In the genomic region with DNA sequence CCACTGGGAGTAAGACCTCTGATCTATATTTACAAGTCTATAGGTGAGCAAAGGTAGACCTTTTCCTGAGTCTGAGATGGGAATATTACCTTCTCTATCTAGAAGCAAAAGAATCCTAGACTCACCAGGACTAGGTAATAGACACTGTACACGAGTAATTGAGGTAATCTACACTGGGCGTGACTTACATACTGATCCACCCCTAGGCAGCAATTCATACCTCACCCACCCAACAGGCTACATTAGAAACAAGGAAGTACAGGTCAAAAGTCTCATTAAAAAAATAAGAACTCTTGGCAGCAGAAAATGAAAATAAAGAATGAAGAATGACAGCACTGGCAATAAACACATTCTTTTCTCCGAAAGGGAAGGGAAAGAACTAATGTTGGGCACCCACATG, we compare ENCODE assay signal across 15 cellular contexts. TPM values are rescaled to one million over a fixed set of nuclear protein-coding genes. Genes with fewer than 3 reads are reported as not detected.
DNase-seq lines count a peak whose midpoint lies in the region; FAIRE-seq and TF ChIP-seq lines count a peak whose summit lies in the region.
"Had no signal": no experiment of that assay in that cellular context is flagged by ENCODE, and none has a peak within 500 bp of the region (broad histone marks: within the 10 kb centered on the region; RNA-seq: fewer than 3 reads in every experiment).

No MANE protein-coding gene starts in this region.

- H2AFZ ChIP-seq in OCI-LY1 (ENCODE audit: low read length) (no peak overlapping the region), endothelial cell of umbilical vein (ENCODE audit: low read depth, low read length) (no peak overlapping the region)

- CTCF ChIA-PET in endothelial cell of umbilical vein (lab: Charles Lee), result no interaction called here

- dilution Hi-C loops in endothelial cell of umbilical vein (cut with MboI; ENCODE audit: extremely low pct_ligation_motif_present, low sequenced_read_pairs), result no loop called here

- peak overlapping the region; percentile 33 for H3K4me2 ChIP-seq in DOHH2 (ENCODE audit: low read length)
- H3K4me2 ChIP-seq in OCI-LY1 (ENCODE audit: low read length), result peak overlapping the region; percentile 7; the same call in 1 of the 2 replicates
- H3K4me2 ChIP-seq in endothelial cell of umbilical vein (ENCODE audit: insufficient read depth, low read length), result peak overlapping the region; percentile 87

- no peak overlapping the region for H3K4me3 Mint-ChIP-seq in nephron

- no TSS peak for BruUV-seq in endothelial cell of umbilical vein (replicated peaks; lab: Mats Ljungman, UMichigan)

- H3K27ac Mint-ChIP-seq in nephron, result peak overlapping the region in 2 of 3 experiments; percentile 24 to 43

- H3K36me3 ChIP-seq in DOHH2 (ENCODE audit: control insufficient read depth, low read length), result peaks cover 45% of the 10 kb centered on the region
- H3K36me3 ChIP-seq in OCI-LY1 (ENCODE audit: insufficient read depth, low read length), result peaks cover 49% of the 10 kb centered on the region
- peaks cover 0 to 2% of the 10 kb centered on the region in 2 experiments for H3K36me3 ChIP-seq in endothelial cell of umbilical vein (ENCODE audit: control insufficient read depth in 2 of 2, extremely low read depth in 1 of 2, insufficient read depth in 2 of 2, low read length in 2 of 2)

- TF ChIP-seq CTCF in DOHH2 (IDR thresholded peaks at IDR 0.05; ENCODE audit: low read depth, low read length, poor library complexity, severe bottlenecking), result no peak
- no peak for TF ChIP-seq CTCF in OCI-LY1 (IDR thresholded peaks at IDR 0.05; ENCODE audit: low read length)
- no peak for TF ChIP-seq CTCF in endothelial cell of umbilical vein (IDR thresholded peaks at IDR 0.05; ENCODE audit: extremely low read depth in 1 of 2, insufficient read depth in 1 of 2, low read depth in 1 of 2, low read length in 2 of 2)
- no peak for TF ChIP-seq CTCF in nephron (IDR thresholded peaks at IDR 0.05; ENCODE audit: unreplicated experiment in 3 of 3)

- intact Hi-C loops in endothelial cell of umbilical vein (cut with micrococcal nuclease), result loop anchor here (5.0 to 10.0 kb wide), 2 partner anchors 164 to 299 kb away; a partner anchor contains a TSS

- H3K27ac ChIP-seq in DOHH2 (ENCODE audit: low read depth, low read length) (no peak overlapping the region), OCI-LY1 (ENCODE audit: low read depth, low read length, poor library complexity, severe bottlenecking) (no peak overlapping the region), endothelial cell of umbilical vein (ENCODE audit: insufficient read depth, low read depth, low read length) (no peak overlapping the region)
- H3K27ac ChIP-seq: testis had no signal

- H3K9ac ChIP-seq in OCI-LY1 (ENCODE audit: low read length) (no peak overlapping the region), endothelial cell of umbilical vein (replicated peaks; ENCODE audit: extremely low read depth, insufficient read depth, low read length) (no peak overlapping the region)

- H3K4me1 Mint-ChIP-seq in nephron, result peaks cover 43% of the 10 kb centered on the region

- H3K79me2 ChIP-seq in DOHH2 (ENCODE audit: control insufficient read depth, low read length), result peaks cover 100% of the 10 kb centered on the region
- peaks cover 99% of the 10 kb centered on the region for H3K79me2 ChIP-seq in OCI-LY1 (ENCODE audit: insufficient read depth, low read length)
- H3K79me2 ChIP-seq in endothelial cell of umbilical vein (ENCODE audit: control insufficient read depth, insufficient read depth, low read length), result peaks cover 99% of the 10 kb centered on the region

- H3K9me3 ChIP-seq in DOHH2 (ENCODE audit: control insufficient read depth, insufficient read depth, low read length) (peaks cover 3% of the 10 kb centered on the region; the same call in 1 of the 2 replicates), OCI-LY1 (ENCODE audit: low read length) (peaks cover 14% of the 10 kb centered on the region), endothelial cell of umbilical vein (replicated peaks; ENCODE audit: control insufficient read depth, insufficient read depth, low read length) (no peaks in the 10 kb centered on the region)
- H3K9me3 ChIP-seq: testis had no signal

- peaks cover 2% of the 10 kb centered on the region for H3K9me3 Mint-ChIP-seq in nephron

- no peaks in the 10 kb centered on the region for H3K9me2 ChIP-seq in DOHH2 (replicated peaks; ENCODE audit: control insufficient read depth, low read length)
- H3K9me2 ChIP-seq in OCI-LY1 (ENCODE audit: low read depth, low read length), result no peaks in the 10 kb centered on the region

- H4K20me1 ChIP-seq in DOHH2 (ENCODE audit: control insufficient read depth, insufficient read depth, low read depth, low read length) (peaks cover 39% of the 10 kb centered on the region), OCI-LY1 (ENCODE audit: insufficient read depth, low read length) (no peaks in the 10 kb centered on the region), endothelial cell of umbilical vein (replicated peaks; ENCODE audit: control insufficient read depth, extremely low read depth, insufficient read depth, low read length) (peaks cover 25% of the 10 kb centered on the region)

- POLR2A ChIA-PET in endothelial cell of umbilical vein (lab: Charles Lee), result no interaction called here

- H3K9me1 ChIP-seq in endothelial cell of umbilical vein (replicated peaks; ENCODE audit: control insufficient read depth, extremely low read depth, insufficient read depth, low read length), result no peaks in the 10 kb centered on the region

- peak; percentile 31 for FAIRE-seq in endothelial cell of umbilical vein (lab: Jason Lieb, UNC)
- FAIRE-seq: GM18507 had no signal

- peak; percentile 80 for DNase-seq in endothelial cell of umbilical vein (ENCODE audit: low read depth, low spot score)
- no peak for DNase-seq in T-helper 1 cell
- no peak for DNase-seq in anterior cingulate cortex (lab: John Stamatoyannopoulos, UW)
- DNase-seq in NCI-H526 (lab: John Stamatoyannopoulos, UW), result no peak
- no peak for DNase-seq in UCSD-AML1 (lab: John Stamatoyannopoulos, UW; ENCODE audit: unreplicated experiment)
- DNase-seq: head of caudate nucleus, NCI-H510A treated with DMSO at 0.1 percent for 48 hours, occipital lobe, T-helper 2 cell, testis had no signal

- peaks cover 76% of the 10 kb centered on the region for H3K4me1 ChIP-seq in DOHH2 (ENCODE audit: control insufficient read depth, low read length)
- H3K4me1 ChIP-seq in OCI-LY1 (ENCODE audit: insufficient read depth, low read length, severe bottlenecking), result peaks cover 54% of the 10 kb centered on the region
- peaks cover 32% of the 10 kb centered on the region for H3K4me1 ChIP-seq in endothelial cell of umbilical vein (ENCODE audit: control insufficient read depth, extremely low read depth, insufficient read depth, low read length)

- peaks cover 44% of the 10 kb centered on the region for H3K36me3 Mint-ChIP-seq in nephron (ENCODE audit: low read depth)

- H3K4me3 ChIP-seq in DOHH2 (ENCODE audit: low read length) (no peak overlapping the region), OCI-LY1 (ENCODE audit: low read depth, low read length, poor library complexity, severe bottlenecking) (no peak overlapping the region), endothelial cell of umbilical vein (replicated peaks in 1 of 3; ENCODE audit: insufficient read depth in 1 of 3, low read depth in 1 of 3, low read length in 3 of 3) (peak overlapping the region in 1 of 3 experiments; percentile 22)
- H3K4me3 ChIP-seq: testis had no signal

- H3F3A ChIP-seq in DOHH2 (ENCODE audit: control insufficient read depth, insufficient read depth) (no peaks in the 10 kb centered on the region), OCI-LY1 (ENCODE audit: insufficient read depth, low read length) (no peaks in the 10 kb centered on the region)

- TF ChIP-seq POLR2A in endothelial cell of umbilical vein (IDR thresholded peaks at IDR 0.05; ENCODE audit: low read depth, low read length), result no peak

- H3K27me3 Mint-ChIP-seq in nephron (ENCODE audit: low read depth), result no peaks in the 10 kb centered on the region
- H3K27me3 Mint-ChIP-seq: brain had no signal

- no peaks in the 10 kb centered on the region for H3K27me3 ChIP-seq in DOHH2 (ENCODE audit: control insufficient read depth, low read length)
- no peaks in the 10 kb centered on the region for H3K27me3 ChIP-seq in OCI-LY1 (ENCODE audit: insufficient read depth, low read length)
- no peaks in the 10 kb centered on the region for H3K27me3 ChIP-seq in endothelial cell of umbilical vein (ENCODE audit: control insufficient read depth in 2 of 2, insufficient read depth in 2 of 2, low read length in 2 of 2)
- H3K27me3 ChIP-seq: testis had no signal

TF ChIP-seq in endothelial cell of umbilical vein, 7 proteins besides CTCF, POLR2A, EP300 and RAD21:
- TF ChIP-seq POLR2AphosphoS5 (IDR thresholded peaks at IDR 0.05; ENCODE audit: insufficient read depth, low read depth, low read length) (no peak), FOS (IDR thresholded peaks at IDR 0.05; ENCODE audit: borderline replicate concordance, insufficient read depth, low read length) (no peak)
TF ChIP-seq in endothelial cell of umbilical vein: peak in this region for 0.

RNA-seq across cellular contexts. Expression of a gene that starts 7.6 kb away (rescaled TPM):
- total RNA-seq in endothelial cell of umbilical vein, result 134 and 142 TPM in 2 replicates
- polyA plus RNA-seq in endothelial cell of umbilical vein, result 57.0 and 68.4 TPM in 2 replicates
- 69.2 and 73.8 TPM in 2 replicates for polyA plus RNA-seq in endothelial cell of umbilical vein (2011; cell fraction: cytosol; rRNA removed)
- polyA plus RNA-seq in endothelial cell of umbilical vein (2011; cell fraction: nucleus; rRNA removed), result 79.0 and 89.1 TPM in 2 replicates
- polyA plus RNA-seq in endothelial cell of umbilical vein (2012), result 129 and 136 TPM in 2 replicates
- 165 and 182 TPM in 2 replicates for polyA minus RNA-seq in endothelial cell of umbilical vein
- 39.4 TPM for polyA minus RNA-seq in endothelial cell of umbilical vein (2011; cell fraction: cytosol; rRNA and poly(A)+ RNA removed)
- polyA minus RNA-seq in endothelial cell of umbilical vein (2011; cell fraction: nucleus; rRNA and poly(A)+ RNA removed), result 90.3 and 120 TPM in 2 replicates

Comparison
In these comparisons a context has a peak if more than half of its experiments do, and no peak if none do; other contexts are left out.
1. H3K4me2 ChIP-seq: peak in every context shown above with its lines; median percentile 87 in endothelial cell of umbilical vein; 33 in DOHH2; 7 in OCI-LY1.